ENCODE assay signal across 3 cellular contexts in the genomic region with DNA sequence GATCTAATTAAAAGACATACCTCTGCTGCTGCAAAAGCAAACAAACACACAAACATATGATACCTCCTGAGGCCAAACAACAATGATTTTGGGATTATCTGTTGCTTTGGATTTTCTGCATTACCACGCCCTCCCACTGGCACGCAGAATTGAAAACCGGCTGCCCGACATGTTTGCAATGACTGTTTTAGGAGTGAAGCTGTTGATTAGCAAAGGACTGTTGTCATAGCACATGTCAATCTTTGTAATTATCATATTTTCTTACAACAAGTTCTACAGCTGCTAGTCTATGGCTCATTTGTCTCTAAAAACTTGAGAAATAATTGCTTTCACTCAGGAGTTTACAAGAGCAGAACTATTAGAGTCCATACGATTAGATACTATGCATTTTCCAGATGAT.
"Had no signal": no experiment of that assay in that cellular context is flagged by ENCODE, and none has a peak within 500 bp of the region (broad histone marks: within the 10 kb centered on the region; RNA-seq: fewer than 3 reads in every experiment).

No MANE protein-coding gene starts in this region.

- DNase-seq: GDM1, GF-D8 had no signal

- ATAC-seq: GM12878 had no signal

- H3K4me3 ChIP-seq: GM12878 had no signal
